ENCODE assay signal across 26 cellular contexts in genomic region chr11:43866969-43867368, GRCh38.
"Had no signal": no experiment of that assay in that cellular context is flagged by ENCODE, and none has a peak within 500 bp of the region (broad histone marks: within the 10 kb centered on the region; RNA-seq: fewer than 3 reads in every experiment).

No MANE protein-coding gene starts in this region.

- H3K9me3 ChIP-seq: left lung, lower lobe of right lung, neutrophil, right atrium auricular region, right lobe of liver, tibial nerve, uterus had no signal

- H3K9ac ChIP-seq: neural progenitor cell had no signal

- H3K9me3 Mint-ChIP-seq: natural killer cell, neural progenitor cell, type B pancreatic cell had no signal

- H3K36me3 ChIP-seq: left lung, lower lobe of right lung, neural progenitor cell, neutrophil, right atrium auricular region, right lobe of liver, tibial nerve, uterus had no signal

- H3K4me3 ChIP-seq: left lung, lower lobe of right lung, neural progenitor cell, right atrium auricular region, right lobe of liver, smooth muscle cell, tibial nerve, uterus had no signal

- H3K4me1 Mint-ChIP-seq: nephron progenitor cell, neural progenitor cell had no signal

- H3K4me1 ChIP-seq: neural progenitor cell, right atrium auricular region, tibial nerve, uterus had no signal

- H3K27ac ChIP-seq: left lung, lower lobe of right lung, neural progenitor cell, neutrophil, right atrium auricular region, right lobe of liver, tibial nerve, uterus had no signal

- ATAC-seq: left colon; left lung; lower lobe of right lung; natural killer cell; right lobe of liver; stimulated activated memory B cell treated with anti-CD40 and anti-IgM and Interleukin-4, amounts not matched to agents 10 μg/mL and 1 μg/mL and 100 μg/mL, for 72 hours; stimulated activated naive CD8-positive, alpha-beta T cell treated with anti-CD3 and anti-CD28 coated beads, Interleukin-15, amount 100 ng/mL, for 72 hours had no signal

- H3K27me3 ChIP-seq: right atrium auricular region, right lobe of liver, uterus had no signal

- DNase-seq: hippocampal formation; left colon; left lung; lower lobe of right lung; mammary epithelial cell; natural killer cell; nephron progenitor cell; occipital lobe; right lobe of liver; stimulated activated CD4-positive, alpha-beta T cell treated with anti-CD3 and anti-CD28 coated beads, Interleukin-1b, Interleukin-23, amount 100 ng/mL, for 48 hours; stimulated activated CD4-positive, alpha-beta T cell treated with anti-CD3 and anti-CD28 coated beads, Interleukin-2, amount 100 ng/mL, for 48 hours; stimulated activated CD4-positive, alpha-beta T cell treated with anti-CD3 and anti-CD28 coated beads, Interleukin-4, amount 100 ng/mL, for 4 hours; stimulated activated CD8-positive, alpha-beta memory T cell treated with anti-CD3 and anti-CD28 coated beads, Interleukin-4, amount 100 ng/mL, for 48 hours; stimulated activated naive CD4-positive, alpha-beta T cell treated with Interleukin-2 at 50 U/mL for 16 hours; stimulated activated naive CD8-positive, alpha-beta T cell treated with anti-CD3 and anti-CD28 coated beads, Interleukin-15, amount 100 ng/mL, for 72 hours; substantia nigra; uterus had no signal

- H3K27ac Mint-ChIP-seq: nephron progenitor cell; neural progenitor cell; progenitor cell of endocrine pancreas; stimulated activated memory B cell treated with anti-CD40 and anti-IgM and Interleukin-4, amounts not matched to agents 10 μg/mL and 1 μg/mL and 100 μg/mL, for 72 hours; type B pancreatic cell had no signal

- H2AFZ ChIP-seq: neural progenitor cell had no signal

- H3K36me3 Mint-ChIP-seq: natural killer cell, neural progenitor cell, type B pancreatic cell had no signal

- H3K4me2 ChIP-seq: neural progenitor cell, smooth muscle cell had no signal

- FAIRE-seq: keratinocyte had no signal

- H3K4me3 Mint-ChIP-seq: natural killer cell; nephron progenitor cell; neural progenitor cell; stimulated activated memory B cell treated with anti-CD40 and anti-IgM and Interleukin-4, amounts not matched to agents 10 μg/mL and 1 μg/mL and 100 μg/mL, for 72 hours; stimulated activated naive CD8-positive, alpha-beta T cell treated with anti-CD3 and anti-CD28 coated beads, Interleukin-15, amount 100 ng/mL, for 72 hours; type B pancreatic cell had no signal
